3 cellular contexts compared by ENCODE assay signal in genomic region chr16:31390504-31391043, GRCh38.
A peak's percentile ranks its signal among the peaks of the same experiment; 100 is the strongest.
TF ChIP-seq lines count a peak whose summit lies in the region.

No MANE protein-coding gene starts in this region.

TF ChIP-seq in A549, 52 proteins besides CTCF, POLR2A, EP300 and RAD21:
- TF ChIP-seq FOSB (CRISPR knock-in tag; IDR thresholded peaks at IDR 0.05) (no peak), JUNB (IDR thresholded peaks at IDR 0.05) (no peak), NR3C1 (IDR thresholded peaks at IDR 0.05) (no peak), ZSCAN20 (CRISPR knock-in tag; IDR thresholded peaks at IDR 0.05) (no peak), MAFK (IDR thresholded peaks at IDR 0.05; ENCODE audit: partially characterized antibody) (peak; percentile 96), BHLHE40 (IDR thresholded peaks at IDR 0.05; ENCODE audit: low read depth, low read length) (no peak)
- TF ChIP-seq, protein P1, sequence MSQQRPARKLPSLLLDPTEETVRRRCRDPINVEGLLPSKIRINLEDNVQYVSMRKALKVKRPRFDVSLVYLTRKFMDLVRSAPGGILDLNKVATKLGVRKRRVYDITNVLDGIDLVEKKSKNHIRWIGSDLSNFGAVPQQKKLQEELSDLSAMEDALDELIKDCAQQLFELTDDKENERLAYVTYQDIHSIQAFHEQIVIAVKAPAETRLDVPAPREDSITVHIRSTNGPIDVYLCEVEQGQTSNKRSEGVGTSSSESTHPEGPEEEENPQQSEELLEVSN (IDR thresholded peaks at IDR 0.05; ENCODE audit: borderline replicate concordance, low read depth), result no peak

TF ChIP-seq in K562, 482 proteins besides CTCF, POLR2A, EP300 and RAD21 (continues in another document):
- TF ChIP-seq BCL6 (CRISPR knock-in tag; IDR thresholded peaks at IDR 0.05), result no peak
- TF ChIP-seq MAFF (IDR thresholded peaks at IDR 0.05; ENCODE audit: low read length), result peak; percentile 87
- TF ChIP-seq, protein P2, sequence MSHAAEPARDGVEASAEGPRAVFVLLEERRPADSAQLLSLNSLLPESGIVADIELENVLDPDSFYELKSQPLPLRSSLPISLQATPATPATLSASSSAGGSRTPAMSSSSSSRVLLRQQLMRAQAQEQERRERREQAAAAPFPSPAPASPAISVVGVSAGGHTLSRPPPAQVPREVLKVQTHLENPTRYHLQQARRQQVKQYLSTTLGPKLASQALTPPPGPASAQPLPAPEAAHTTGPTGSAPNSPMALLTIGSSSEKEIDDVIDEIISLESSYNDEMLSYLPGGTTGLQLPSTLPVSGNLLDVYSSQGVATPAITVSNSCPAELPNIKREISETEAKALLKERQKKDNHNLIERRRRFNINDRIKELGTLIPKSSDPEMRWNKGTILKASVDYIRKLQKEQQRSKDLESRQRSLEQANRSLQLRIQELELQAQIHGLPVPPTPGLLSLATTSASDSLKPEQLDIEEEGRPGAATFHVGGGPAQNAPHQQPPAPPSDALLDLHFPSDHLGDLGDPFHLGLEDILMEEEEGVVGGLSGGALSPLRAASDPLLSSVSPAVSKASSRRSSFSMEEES (CRISPR knock-in tag; IDR thresholded peaks at IDR 0.05), result no peak
- no peak for TF ChIP-seq PKNOX1 (IDR thresholded peaks at IDR 0.05)
- TF ChIP-seq ZNF699 (CRISPR knock-in tag; IDR thresholded peaks at IDR 0.05; ENCODE audit: insufficient replicate concordance), result no peak
- TF ChIP-seq, protein P3, sequence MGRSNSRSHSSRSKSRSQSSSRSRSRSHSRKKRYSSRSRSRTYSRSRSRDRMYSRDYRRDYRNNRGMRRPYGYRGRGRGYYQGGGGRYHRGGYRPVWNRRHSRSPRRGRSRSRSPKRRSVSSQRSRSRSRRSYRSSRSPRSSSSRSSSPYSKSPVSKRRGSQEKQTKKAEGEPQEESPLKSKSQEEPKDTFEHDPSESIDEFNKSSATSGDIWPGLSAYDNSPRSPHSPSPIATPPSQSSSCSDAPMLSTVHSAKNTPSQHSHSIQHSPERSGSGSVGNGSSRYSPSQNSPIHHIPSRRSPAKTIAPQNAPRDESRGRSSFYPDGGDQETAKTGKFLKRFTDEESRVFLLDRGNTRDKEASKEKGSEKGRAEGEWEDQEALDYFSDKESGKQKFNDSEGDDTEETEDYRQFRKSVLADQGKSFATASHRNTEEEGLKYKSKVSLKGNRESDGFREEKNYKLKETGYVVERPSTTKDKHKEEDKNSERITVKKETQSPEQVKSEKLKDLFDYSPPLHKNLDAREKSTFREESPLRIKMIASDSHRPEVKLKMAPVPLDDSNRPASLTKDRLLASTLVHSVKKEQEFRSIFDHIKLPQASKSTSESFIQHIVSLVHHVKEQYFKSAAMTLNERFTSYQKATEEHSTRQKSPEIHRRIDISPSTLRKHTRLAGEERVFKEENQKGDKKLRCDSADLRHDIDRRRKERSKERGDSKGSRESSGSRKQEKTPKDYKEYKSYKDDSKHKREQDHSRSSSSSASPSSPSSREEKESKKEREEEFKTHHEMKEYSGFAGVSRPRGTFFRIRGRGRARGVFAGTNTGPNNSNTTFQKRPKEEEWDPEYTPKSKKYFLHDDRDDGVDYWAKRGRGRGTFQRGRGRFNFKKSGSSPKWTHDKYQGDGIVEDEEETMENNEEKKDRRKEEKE (IDR thresholded peaks at IDR 0.05; ENCODE audit: borderline replicate concordance in 1 of 2, control insufficient read depth in 1 of 2, low read depth in 2 of 2, low read length in 1 of 2), result no peak
- peak; percentile 79 for TF ChIP-seq MAFG (tag; conservative IDR thresholded peaks at IDR 0.05)
- TF ChIP-seq ZNF316 (IDR thresholded peaks at IDR 0.05), result peak; percentile 92
- peak; percentile 77 for TF ChIP-seq C11orf30 (IDR thresholded peaks at IDR 0.05; ENCODE audit: low read depth)
- TF ChIP-seq, protein P4, sequence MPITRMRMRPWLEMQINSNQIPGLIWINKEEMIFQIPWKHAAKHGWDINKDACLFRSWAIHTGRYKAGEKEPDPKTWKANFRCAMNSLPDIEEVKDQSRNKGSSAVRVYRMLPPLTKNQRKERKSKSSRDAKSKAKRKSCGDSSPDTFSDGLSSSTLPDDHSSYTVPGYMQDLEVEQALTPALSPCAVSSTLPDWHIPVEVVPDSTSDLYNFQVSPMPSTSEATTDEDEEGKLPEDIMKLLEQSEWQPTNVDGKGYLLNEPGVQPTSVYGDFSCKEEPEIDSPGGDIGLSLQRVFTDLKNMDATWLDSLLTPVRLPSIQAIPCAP (CRISPR knock-in tag; IDR thresholded peaks at IDR 0.05; ENCODE audit: borderline replicate concordance), result no peak
- no peak for TF ChIP-seq TEAD2 (tag; IDR thresholded peaks at IDR 0.05)
- peak; percentile 78 for TF ChIP-seq MAFK (IDR thresholded peaks at IDR 0.05; ENCODE audit: low read length)
- no peak for TF ChIP-seq TAF1 (IDR thresholded peaks at IDR 0.05; ENCODE audit: control insufficient read depth, extremely low read depth, insufficient read depth, low read length, severe bottlenecking)

TF ChIP-seq in liver, 16 proteins besides CTCF, POLR2A, EP300 and RAD21:
- TF ChIP-seq HNF4A (conservative IDR thresholded peaks at IDR 0.05) (peak in 1 of 2 donors; percentile 33), YY1 (IDR thresholded peaks at IDR 0.05) (no peak), REST (IDR thresholded peaks at IDR 0.05) (peak; percentile 20)
- TF ChIP-seq, protein P5, sequence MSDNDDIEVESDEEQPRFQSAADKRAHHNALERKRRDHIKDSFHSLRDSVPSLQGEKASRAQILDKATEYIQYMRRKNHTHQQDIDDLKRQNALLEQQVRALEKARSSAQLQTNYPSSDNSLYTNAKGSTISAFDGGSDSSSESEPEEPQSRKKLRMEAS (IDR thresholded peaks at IDR 0.05), result no peak
